Comparison of ENCODE assay signal across 9 cellular contexts in genomic region chr11:66388746-66389386, GRCh38. TPM values are rescaled to one million over a fixed set of nuclear protein-coding genes. Genes with fewer than 3 reads are reported as not detected.
A peak's percentile ranks its signal among the peaks of the same experiment; 100 is the strongest.
DNase-seq lines count a peak whose midpoint lies in the region; ATAC-seq and TF ChIP-seq lines count a peak whose summit lies in the region.
"Had no signal": no experiment of that assay in that cellular context is flagged by ENCODE, and none has a peak within 500 bp of the region (broad histone marks: within the 10 kb centered on the region; RNA-seq: fewer than 3 reads in every experiment).

No MANE protein-coding gene starts in this region.

- H3K36me3 ChIP-seq in MM.1S (replicated peaks; ENCODE audit: insufficient read depth, low read length), result no peaks in the 10 kb centered on the region
- H3K36me3 ChIP-seq in SJSA1, result no peaks in the 10 kb centered on the region

- H3K4me3 ChIP-seq in MM.1S (ENCODE audit: low read length) (no peak overlapping the region), SJSA1 (no peak overlapping the region)

- H3K9me3 ChIP-seq in MM.1S (replicated peaks; ENCODE audit: insufficient read depth, low read length) (no peaks in the 10 kb centered on the region), SJSA1 (replicated peaks) (no peaks in the 10 kb centered on the region)

- no peak overlapping the region for H3K9ac ChIP-seq in MM.1S (ENCODE audit: low read length)

- H3F3A ChIP-seq in MM.1S (ENCODE audit: insufficient read depth, low read length), result no peaks in the 10 kb centered on the region

- no peaks in the 10 kb centered on the region for H3K4me1 ChIP-seq in MM.1S (ENCODE audit: low read length)
- peaks cover 5% of the 10 kb centered on the region for H3K4me1 ChIP-seq in SJSA1 (replicated peaks)

- no peak overlapping the region for H2AFZ ChIP-seq in MM.1S (ENCODE audit: low read length)

- intact Hi-C loops in sciatic nerve (cut with DNase I), result no loop called here

- DNase-seq in Daoy (ENCODE audit: low read depth) (peak; percentile 68), MM.1S (peak; percentile 72), SJSA1 (ENCODE audit: low read depth in 1 of 2, low spot score in 2 of 2) (peak; percentile 74 to 87), glutamatergic neuron (peak; percentile 77), sciatic nerve (ENCODE audit: low spot score) (peak; percentile 69), cerebellar nuclear complex (lab: John Stamatoyannopoulos, UW) (no peak)
- DNase-seq in activated effector memory CD4-positive, alpha-beta T cell treated with anti-CD3 and anti-CD28 coated beads, Interleukin-2, amount 50 U/mL, for 16 hours, result peak; percentile 85

- ATAC-seq in sciatic nerve (no peak), GM19324 (IDR thresholded peaks at IDR 0.05; ENCODE audit: low FRiP score, unreplicated experiment) (no peak)

- TF ChIP-seq CTCF in MM.1S (IDR thresholded peaks at IDR 0.05; ENCODE audit: low read length) (peak; percentile 81), glutamatergic neuron (IDR thresholded peaks at IDR 0.05; ENCODE audit: partially characterized antibody, unreplicated experiment) (peak; percentile 63)

- H3K4me2 ChIP-seq in MM.1S (ENCODE audit: low read depth, low read length), result no peak overlapping the region

- H3K27ac ChIP-seq in MM.1S (ENCODE audit: low read length) (no peak overlapping the region), SJSA1 (no peak overlapping the region)

- H3K79me2 ChIP-seq in MM.1S (ENCODE audit: low read length), result no peaks in the 10 kb centered on the region

- H3K4me3 Mint-ChIP-seq in glutamatergic neuron (ENCODE audit: unreplicated experiment), result no peak overlapping the region
- H3K4me3 Mint-ChIP-seq: activated naive CD4-positive, alpha-beta T cell treated with anti-CD3 and anti-CD28 coated beads, Interleukin-2, amount 50 U/mL, for 24 hours had no signal

- no peaks in the 10 kb centered on the region for H3K4me1 Mint-ChIP-seq in glutamatergic neuron (ENCODE audit: low read depth, unreplicated experiment)

- no peaks in the 10 kb centered on the region for H3K9me3 Mint-ChIP-seq in glutamatergic neuron (ENCODE audit: unreplicated experiment)
- H3K9me3 Mint-ChIP-seq: activated naive CD4-positive, alpha-beta T cell treated with anti-CD3 and anti-CD28 coated beads, Interleukin-2, amount 50 U/mL, for 24 hours had no signal

- H3K27me3 Mint-ChIP-seq in glutamatergic neuron (ENCODE audit: unreplicated experiment), result peaks cover 2% of the 10 kb centered on the region
- H3K27me3 Mint-ChIP-seq: activated naive CD4-positive, alpha-beta T cell treated with anti-CD3 and anti-CD28 coated beads, Interleukin-2, amount 50 U/mL, for 24 hours had no signal

- no peaks in the 10 kb centered on the region for H4K20me1 ChIP-seq in MM.1S (ENCODE audit: insufficient read depth, low read length)

- no peaks in the 10 kb centered on the region for H3K36me3 Mint-ChIP-seq in glutamatergic neuron (ENCODE audit: unreplicated experiment)
- H3K36me3 Mint-ChIP-seq: activated naive CD4-positive, alpha-beta T cell treated with anti-CD3 and anti-CD28 coated beads, Interleukin-2, amount 50 U/mL, for 24 hours had no signal

- H3K9me2 ChIP-seq in MM.1S (replicated peaks; ENCODE audit: insufficient read depth, low read length), result no peaks in the 10 kb centered on the region

- no peak overlapping the region for H3K27ac Mint-ChIP-seq in glutamatergic neuron (ENCODE audit: unreplicated experiment)

- H3K27me3 ChIP-seq in MM.1S (replicated peaks; ENCODE audit: insufficient read depth, low read length) (peaks cover 71% of the 10 kb centered on the region), SJSA1 (replicated peaks) (peaks cover 28% of the 10 kb centered on the region)

RNA-seq across cellular contexts. Expression of gene SLC29A2, which starts 17.3 kb away (rescaled TPM):
- 0.48 and 0.86 TPM in 2 replicates for total RNA-seq in Daoy (2014; rRNA removed; shearing (Covaris generic))
- not detected in 2 replicates for total RNA-seq in SJSA1 (2014; rRNA removed; shearing (Covaris generic))
- 2.8 TPM for total RNA-seq in glutamatergic neuron (ENCODE audit: unreplicated experiment)
- total RNA-seq in sciatic nerve, result 2.3 TPM

RNA-seq across cellular contexts. Expression of gene NPAS4, which starts 32.0 kb away (rescaled TPM):
- 0.11 TPM in 1 of 2 replicates, not detected in the other for total RNA-seq in Daoy (2014; rRNA removed; shearing (Covaris generic))
- total RNA-seq in SJSA1 (2014; rRNA removed; shearing (Covaris generic)), result 1.3 and 2.2 TPM in 2 replicates
- total RNA-seq in glutamatergic neuron (ENCODE audit: unreplicated experiment) (0.78 TPM), sciatic nerve (not detected)

RNA-seq across cellular contexts. Expression of gene B4GAT1, which starts 41.4 kb away (rescaled TPM):
- 30.0 and 34.5 TPM in 2 replicates for total RNA-seq in Daoy (2014; rRNA removed; shearing (Covaris generic))
- total RNA-seq in SJSA1 (2014; rRNA removed; shearing (Covaris generic)), result 44.1 and 46.5 TPM in 2 replicates
- total RNA-seq in glutamatergic neuron (ENCODE audit: unreplicated experiment) (42.7 TPM), sciatic nerve (49.3 TPM)

RNA-seq across cellular contexts. Expression of gene BRMS1, which starts 44.0 kb away (rescaled TPM):
- total RNA-seq in Daoy (2014; rRNA removed; shearing (Covaris generic)), result 111 and 124 TPM in 2 replicates
- total RNA-seq in SJSA1 (2014; rRNA removed; shearing (Covaris generic)), result 170 and 189 TPM in 2 replicates
- total RNA-seq in glutamatergic neuron (ENCODE audit: unreplicated experiment), result 44.0 TPM
- 18.7 TPM for total RNA-seq in sciatic nerve

RNA-seq across cellular contexts. Expression of gene MRPL11, which starts 49.8 kb away (rescaled TPM):
- total RNA-seq in Daoy (2014; rRNA removed; shearing (Covaris generic)), result 107 and 157 TPM in 2 replicates
- total RNA-seq in SJSA1 (2014; rRNA removed; shearing (Covaris generic)), result 186 and 201 TPM in 2 replicates
- total RNA-seq in glutamatergic neuron (ENCODE audit: unreplicated experiment) (27.5 TPM), sciatic nerve (25.1 TPM)

Comparison
In these comparisons a context has a peak if more than half of its experiments do, and no peak if none do; other contexts are left out.
1. DNase-seq: peak in Daoy (single experiment), MM.1S (single experiment), SJSA1 (2 of 2), activated effector memory CD4-positive, alpha-beta T cell treated with anti-CD3 and anti-CD28 coated beads, Interleukin-2, amount 50 U/mL, for 16 hours (single experiment), glutamatergic neuron (single experiment) and sciatic nerve (single experiment); none in cerebellar nuclear complex (0 of 2).